ENCODE assay signal across 25 cellular contexts in the genomic region with DNA sequence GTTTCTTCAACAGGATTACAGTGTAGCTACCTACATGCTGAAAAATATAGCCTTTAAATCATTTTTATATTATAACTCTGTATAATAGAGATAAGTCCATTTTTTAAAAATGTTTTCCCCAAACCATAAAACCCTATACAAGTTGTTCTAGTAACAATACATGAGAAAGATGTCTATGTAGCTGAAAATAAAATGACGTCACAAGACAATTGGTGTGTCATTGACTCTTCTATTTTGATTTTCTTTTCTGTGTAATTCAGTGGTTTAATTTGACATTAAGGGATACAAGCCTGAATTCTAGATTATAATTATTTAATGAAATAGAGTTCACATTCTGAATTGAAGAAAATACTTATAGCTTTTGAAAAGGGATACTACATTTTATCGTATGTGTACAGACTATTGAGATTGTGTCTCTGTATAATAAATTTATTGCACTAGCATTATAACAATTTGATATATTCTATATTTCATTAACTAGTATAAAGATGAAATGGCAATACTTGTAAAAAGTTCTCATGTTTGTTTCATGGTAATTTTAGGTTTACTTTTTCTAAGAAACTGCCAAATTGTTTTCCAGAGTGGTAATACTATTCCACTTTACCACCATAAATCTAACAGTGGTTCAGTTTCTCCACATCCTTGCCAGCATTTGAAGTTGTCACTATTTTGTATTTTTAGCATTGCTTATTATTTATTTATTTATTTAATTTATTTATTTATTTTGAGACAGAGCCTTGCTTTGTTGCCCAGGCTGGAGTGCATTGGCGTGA. TPM values are rescaled to one million over a fixed set of nuclear protein-coding genes. Genes with fewer than 3 reads are reported as not detected.
"Had no signal": no experiment of that assay in that cellular context is flagged by ENCODE, and none has a peak within 500 bp of the region (broad histone marks: within the 10 kb centered on the region; RNA-seq: fewer than 3 reads in every experiment).

No MANE protein-coding gene starts in this region.

- H3K36me3 ChIP-seq: cardiac muscle cell had no signal

- H3K4me2 ChIP-seq: SK-N-SH had no signal

- H3K27ac ChIP-seq: ascending aorta, body of pancreas, cardiac muscle cell, RWPE1, SJCRH30 had no signal

- H3K9ac ChIP-seq: SK-N-SH had no signal

- H3K27me3 ChIP-seq: ascending aorta, body of pancreas, cardiac muscle cell, SJCRH30 had no signal

- DNase-seq: activated CD4-positive, alpha-beta T cell treated with anti-CD3 and anti-CD28 coated beads for 4 hours; activated CD8-positive, alpha-beta memory T cell treated with anti-CD3 and anti-CD28 coated beads, Interleukin-2, amount 50 U/mL, for 4 hours; activated CD8-positive, alpha-beta T cell treated with anti-CD3 and anti-CD28 coated beads for 36 hours; activated naive CD4-positive, alpha-beta T cell treated with anti-CD3 and anti-CD28 coated beads, Interleukin-2, amount 50 U/mL, for 16 hours; amniotic stem cell; body of pancreas; Karpas-422; MM.1S; NCI-H1105; NCI-H1436; NCI-H1694 treated with DMSO at 0.1 percent for 48 hours; NCI-H2029 treated with DMSO at 0.1 percent for 48 hours; NCI-H345; NCI-H510A; NCI-H526 treated with DMSO at 0.1 percent for 48 hours; NCI-H82; Right ventricle myocardium superior; SJCRH30; SK-N-SH; T-helper 1 cell had no signal

- H3K4me1 ChIP-seq: ascending aorta, body of pancreas, SJCRH30 had no signal

- H3K9me3 ChIP-seq: ascending aorta, body of pancreas, SJCRH30, SK-N-SH had no signal

- H3K4me3 ChIP-seq: ascending aorta, body of pancreas, cardiac muscle cell, SJCRH30 had no signal

- ATAC-seq: activated CD4-positive, CD25-positive, alpha-beta regulatory T cell treated with anti-CD3 and anti-CD28 coated beads, Interleukin-2, amount 50 U/mL, for 24 hours; activated CD8-positive, alpha-beta T cell treated with anti-CD3 and anti-CD28 coated beads for 36 hours; body of pancreas had no signal

RNA-seq across cellular contexts. Expression of gene ANXA1, which starts 18.7 kb away (rescaled TPM):
- total RNA-seq: OCI-LY7 had no signal
